Comparison of ENCODE assay signal across 13 cellular contexts in genomic region chr6:112254921-112255320, GRCh38. TPM values are rescaled to one million over a fixed set of nuclear protein-coding genes. Genes with fewer than 3 reads are reported as not detected.
DNase-seq lines count a peak whose midpoint lies in the region; ATAC-seq and TF ChIP-seq lines count a peak whose summit lies in the region.
"Had no signal": no experiment of that assay in that cellular context is flagged by ENCODE, and none has a peak within 500 bp of the region (broad histone marks: within the 10 kb centered on the region; RNA-seq: fewer than 3 reads in every experiment).

No MANE protein-coding gene starts in this region.

- WGBS in mammary epithelial cell (ENCODE audit: low coverage, missing lambda C conversion rate) = 100% methylated on average over 3 of the region's 3 CpGs
- 51 to 67% methylated on average over 2 to 3 of the region's 3 CpGs for WGBS in upper lobe of left lung, 2 donors

- H3K27me3 Mint-ChIP-seq in MCF 10A (ENCODE audit: insufficient read depth, unreplicated experiment) = peaks cover 9% of the 10 kb centered on the region

- H3K9me3 ChIP-seq in mammary epithelial cell (replicated peaks; ENCODE audit: insufficient read depth, low read length) (no peaks in the 10 kb centered on the region), muscle layer of duodenum (ENCODE audit: control insufficient read depth in 1 of 2, low read length in 2 of 2) (no peaks in the 10 kb centered on the region), upper lobe of left lung (no peaks in the 10 kb centered on the region)
- H3K9me3 ChIP-seq: mucosa of descending colon, SJSA1 had no signal

- H3K4me2 ChIP-seq in mammary epithelial cell (ENCODE audit: insufficient read depth, low read depth, low read length) = no peak overlapping the region

- H3K9me3 Mint-ChIP-seq in MCF 10A (ENCODE audit: unreplicated experiment) = no peaks in the 10 kb centered on the region

- TF ChIP-seq CTCF in MCF 10A (IDR thresholded peaks at IDR 0.05; ENCODE audit: unreplicated experiment) (no peak), mammary epithelial cell (conservative IDR thresholded peaks at IDR 0.05 in 1 of 2, IDR thresholded peaks at IDR 0.05 in 1 of 2; ENCODE audit: extremely low read depth in 1 of 2, insufficient read depth in 1 of 2, low read depth in 1 of 2, low read length in 2 of 2) (no peak), upper lobe of left lung (IDR thresholded peaks at IDR 0.05) (no peak)

- H4K20me1 ChIP-seq in mammary epithelial cell (ENCODE audit: insufficient read depth, low read length) = no peaks in the 10 kb centered on the region

- peaks cover 9% of the 10 kb centered on the region for H3K4me1 Mint-ChIP-seq in MCF 10A (ENCODE audit: insufficient read depth, unreplicated experiment)

- H3K27ac ChIP-seq in mammary epithelial cell (ENCODE audit: insufficient read depth, low read depth, low read length) (no peak overlapping the region), muscle layer of duodenum (ENCODE audit: low read length) (peak overlapping the region; percentile 89), upper lobe of left lung (peak overlapping the region; percentile 82 to 93 (median 87))
- H3K27ac ChIP-seq: SJSA1 had no signal

- in situ Hi-C loops in mammary epithelial cell (cut with MboI; ENCODE audit: low sequenced_read_pairs in 2 of 2) = no loop called here

- H3K27ac Mint-ChIP-seq in MCF 10A (ENCODE audit: low read depth, unreplicated experiment) = no peak overlapping the region
- H3K27ac Mint-ChIP-seq: activated CD8-positive, alpha-beta memory T cell treated with anti-CD3 and anti-CD28 coated beads, Interleukin-2, amount 10 ng/mL, durations not matched to agents 7 days and 5 days had no signal

- H3K36me3 ChIP-seq in mammary epithelial cell (ENCODE audit: insufficient read depth, low read length) = no peaks in the 10 kb centered on the region
- no peaks in the 10 kb centered on the region for H3K36me3 ChIP-seq in muscle layer of duodenum (ENCODE audit: control insufficient read depth in 1 of 2, insufficient read depth in 2 of 2, low read length in 2 of 2)
- no peaks in the 10 kb centered on the region for H3K36me3 ChIP-seq in upper lobe of left lung
- H3K36me3 ChIP-seq: SJSA1 had no signal

- H3K4me3 Mint-ChIP-seq in MCF 10A (ENCODE audit: unreplicated experiment) = peak overlapping the region; percentile 78

- ATAC-seq in upper lobe of left lung (ENCODE audit: low FRiP score in 2 of 2) = no peak
- no peak for ATAC-seq in GM21717 (IDR thresholded peaks at IDR 0.05; ENCODE audit: unreplicated experiment)
- ATAC-seq in HG03520 (IDR thresholded peaks at IDR 0.05; ENCODE audit: unreplicated experiment) = no peak
- ATAC-seq: activated CD8-positive, alpha-beta memory T cell treated with anti-CD3 and anti-CD28 coated beads, Interleukin-2, amount 10 ng/mL, durations not matched to agents 7 days and 5 days had no signal

- H3K79me2 ChIP-seq in mammary epithelial cell (ENCODE audit: insufficient read depth, low read length) = no peaks in the 10 kb centered on the region

- H3K4me1 ChIP-seq in mammary epithelial cell (ENCODE audit: insufficient read depth, low read length) (peaks cover 4% of the 10 kb centered on the region), muscle layer of duodenum (ENCODE audit: control insufficient read depth in 1 of 2, insufficient read depth in 2 of 2, low read length in 2 of 2) (peaks cover 0 to 11% of the 10 kb centered on the region in 2 donors), upper lobe of left lung (peaks cover 0 to 20% (median 5%) of the 10 kb centered on the region in 4 donors)

- H3K9ac ChIP-seq in mammary epithelial cell (ENCODE audit: insufficient read depth, low read length) = no peak overlapping the region

- DNase-seq in MCF 10A (ENCODE audit: unreplicated experiment) (no peak), mammary epithelial cell (no peak), epidermal melanocyte (ENCODE audit: insufficient read length, low spot score) (peak; percentile 76), upper lobe of left lung (no peak), NCI-H2107 (lab: John Stamatoyannopoulos, UW) (no peak)
- DNase-seq: activated CD8-positive, alpha-beta memory T cell treated with anti-CD3 and anti-CD28 coated beads, Interleukin-2, amount 10 ng/mL, durations not matched to agents 7 days and 5 days; effector CD8-positive, alpha-beta T cell; NCI-H1930 had no signal

- no peak for TF ChIP-seq POLR2A in upper lobe of left lung (IDR thresholded peaks at IDR 0.05)

- no peak overlapping the region for H3K4me3 ChIP-seq in mammary epithelial cell (replicated peaks in 1 of 3; ENCODE audit: insufficient read depth in 1 of 3, low read depth in 2 of 3, low read length in 3 of 3)
- peak overlapping the region; percentile 83 to 92 for H3K4me3 ChIP-seq in muscle layer of duodenum (ENCODE audit: low read depth in 1 of 2, low read length in 2 of 2)
- peak overlapping the region in 3 of 4 donors; percentile 51 to 73 (median 64) for H3K4me3 ChIP-seq in upper lobe of left lung
- H3K4me3 ChIP-seq: mucosa of descending colon had no signal

- no peak overlapping the region for H2AFZ ChIP-seq in mammary epithelial cell (ENCODE audit: low read depth, low read length)

- peaks cover 4% of the 10 kb centered on the region for H3K36me3 Mint-ChIP-seq in MCF 10A (ENCODE audit: insufficient read depth, unreplicated experiment)

- BruUV-seq in MCF 10A (replicated peaks; lab: Mats Ljungman, UMichigan) = no TSS peak
- no TSS peak for BruUV-seq in mammary epithelial cell (replicated peaks; lab: Mats Ljungman, UMichigan)

- no peak for TF ChIP-seq EP300 in upper lobe of left lung (IDR thresholded peaks at IDR 0.05)

- CTCF ChIA-PET in MCF 10A (lab: Yijun Ruan, JAX) (interaction anchor here (0.7 to 1.3 kb wide), 7 partner anchors 21 to 1477 kb away, joined by 3 to 6 read pairs (median 3); no protein-coding TSS in a partner anchor), mammary epithelial cell (lab: Charles Lee; ENCODE audit: low non-redundant PET) (no interaction called here)

- dilution Hi-C loops in mammary epithelial cell (cut with HindIII; ENCODE audit: low sequenced_read_pairs) = no loop called here

- H3K27me3 ChIP-seq in mammary epithelial cell (ENCODE audit: insufficient read depth, low read length) (no peaks in the 10 kb centered on the region), muscle layer of duodenum (ENCODE audit: low read depth, low read length) (no peaks in the 10 kb centered on the region), upper lobe of left lung (peaks cover 0 to 4% (median 2%) of the 10 kb centered on the region in 4 donors)
- H3K27me3 ChIP-seq: SJSA1 had no signal

- intact Hi-C loops in MCF 10A (cut with micrococcal nuclease) = no loop called here
- intact Hi-C loops in mammary epithelial cell (cut with micrococcal nuclease) = no loop called here

- POLR2A ChIA-PET in MCF 10A (lab: Yijun Ruan, JAX) = interaction anchor here (0.6 to 1.0 kb wide), 2 partner anchors 14 to 43 kb away, joined by 3 to 4 read pairs; no protein-coding TSS in a partner anchor

RNA-seq across cellular contexts. Expression of gene LAMA4, which starts 0.6 kb away (rescaled TPM):
- 0.72 TPM in 1 of 2 replicates, not detected in the other for total RNA-seq in MCF 10A (2022)
- total RNA-seq in mammary epithelial cell = 1 to 10 TPM in 1 of 2 donors, under 1 TPM in 1; 0.35 to 1.2 TPM
- polyA plus RNA-seq in mammary epithelial cell = 0.18 TPM
- polyA minus RNA-seq in mammary epithelial cell = not detected
- 100 to 1,000 TPM in 2 of 6 donors, 10 to 100 TPM in 4; 29.5 to 119 (median 58.9) TPM for total RNA-seq in upper lobe of left lung
- total RNA-seq: activated CD8-positive, alpha-beta memory T cell treated with anti-CD3 and anti-CD28 coated beads, Interleukin-2, amount 10 ng/mL, durations not matched to agents 7 days and 5 days had no signal

Comparison
In these comparisons a context has a peak if more than half of its experiments do, and no peak if none do; other contexts are left out.
1. H3K4me3 ChIP-seq: peak in muscle layer of duodenum (2 of 2) and upper lobe of left lung (3 of 4); none in mammary epithelial cell (0 of 3).
2. RNA of gene LAMA4, which starts 0.6 kb away (total RNA-seq): 29.5 to 119 TPM in upper lobe of left lung; 0.35 to 1.2 TPM in mammary epithelial cell and 0.72 TPM in MCF 10A; every median in the first group is over 10 times any median in the second.